In the genomic region with DNA sequence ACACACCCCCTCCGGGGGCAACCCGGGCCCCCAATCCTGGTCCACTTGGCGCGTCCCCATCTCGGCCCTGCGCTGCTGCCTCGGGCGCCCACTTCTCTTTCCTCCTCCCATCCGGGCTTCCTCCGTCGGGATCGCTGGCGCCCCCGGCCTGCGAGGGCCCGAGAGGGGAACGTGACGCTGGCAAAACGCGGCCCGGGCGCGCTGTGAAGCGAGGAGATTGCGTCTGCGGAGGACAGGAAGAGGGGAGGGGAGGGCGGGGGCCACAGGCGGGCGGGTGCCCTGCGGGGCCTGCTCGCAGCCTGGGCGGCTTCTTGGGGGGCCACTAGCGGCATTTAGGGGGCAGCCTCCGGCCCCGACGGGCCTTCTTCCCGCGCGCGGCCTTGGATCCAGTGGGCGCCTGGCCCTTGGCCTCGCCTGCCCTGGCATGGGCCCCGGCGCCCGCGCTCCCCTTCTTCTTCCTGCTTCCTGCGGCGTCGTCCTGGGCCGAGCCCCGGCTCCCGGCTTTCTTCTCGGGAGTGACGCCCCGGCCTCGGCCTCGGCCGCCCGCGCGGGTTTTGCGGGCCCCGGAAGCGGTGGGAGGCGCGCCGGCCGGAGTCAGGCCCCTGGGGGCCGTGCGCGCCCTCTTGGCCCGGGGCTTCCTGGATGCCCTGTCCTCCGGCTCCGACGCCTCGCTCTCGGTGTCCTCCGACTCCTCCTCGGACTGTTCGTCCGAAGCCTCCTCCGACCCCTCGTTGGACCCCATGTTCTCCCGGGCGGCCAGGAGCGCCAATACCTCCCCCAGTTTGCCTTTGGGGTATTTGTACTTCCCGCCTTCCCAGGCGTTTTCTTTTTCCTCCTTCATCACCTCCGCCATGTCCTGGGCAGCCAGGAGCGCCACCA, we compare ENCODE assay signal across 7 cellular contexts.
A peak's percentile ranks its signal among the peaks of the same experiment; 100 is the strongest.
DNase-seq lines count a peak whose midpoint lies in the region; ATAC-seq lines count a peak whose summit lies in the region.

No MANE protein-coding gene starts in this region.

- H3K4me3 ChIP-seq in adipocyte (ENCODE audit: low read length) (peak overlapping the region; percentile 41), iPS-20b (ENCODE audit: low read length) (peak overlapping the region; percentile 61; the same call in 1 of the 2 replicates)

- H3K27me3 ChIP-seq in adipocyte (replicated peaks; ENCODE audit: control insufficient read depth, insufficient read depth, low read length) (no peaks in the 10 kb centered on the region), iPS-20b (ENCODE audit: insufficient read depth, low read length) (peaks cover 72% of the 10 kb centered on the region)

- no peaks in the 10 kb centered on the region for H3K36me3 ChIP-seq in adipocyte (ENCODE audit: control insufficient read depth, insufficient read depth, low read length, severe bottlenecking)
- H3K36me3 ChIP-seq in iPS-20b (ENCODE audit: insufficient read depth, low read depth, low read length) = no peaks in the 10 kb centered on the region

- in situ Hi-C loops in ACHN (cut with HindIII; ENCODE audit: low pct_ligation_motif_present, low pct_unique_long_range_greater_than_20kb, low sequenced_read_pairs) = no loop called here

- peak overlapping the region; percentile 79 for H3K9ac ChIP-seq in adipocyte (ENCODE audit: low read length)
- peak overlapping the region; percentile 32; the same call in 1 of the 2 replicates for H3K9ac ChIP-seq in iPS-20b (ENCODE audit: low read depth, low read length)

- H3K27ac ChIP-seq in iPS-20b (ENCODE audit: low read length) = no peak overlapping the region

- no peaks in the 10 kb centered on the region for H3K9me3 ChIP-seq in adipocyte (ENCODE audit: control insufficient read depth, low read length)
- H3K9me3 ChIP-seq in iPS-20b (ENCODE audit: insufficient read depth, low read depth, low read length) = peaks cover 5% of the 10 kb centered on the region; the same call in 1 of the 2 replicates

- no peak for ATAC-seq in stimulated activated naive CD8-positive, alpha-beta T cell treated with anti-CD3 and anti-CD28 coated beads, Interleukin-15, Interleukin-2, amounts not matched to agents 100 U/mL and 50 U/mL, for 24 hours
- ATAC-seq in GM18909 (IDR thresholded peaks at IDR 0.05; ENCODE audit: poor library complexity, unreplicated experiment) (no peak), HG03280 (IDR thresholded peaks at IDR 0.05; ENCODE audit: unreplicated experiment) (no peak)

- peak; percentile 20 for DNase-seq in T follicular helper cell (ENCODE audit: low read depth)
- no peak for DNase-seq in adipocyte (ENCODE audit: low read depth)
- peak; percentile 39 for DNase-seq in stimulated activated naive CD8-positive, alpha-beta T cell treated with anti-CD3 and anti-CD28 coated beads, Interleukin-15, Interleukin-2, amounts not matched to agents 100 U/mL and 50 U/mL, for 24 hours
- no peak for DNase-seq in ACHN

- H3K4me1 ChIP-seq in adipocyte (ENCODE audit: control insufficient read depth, insufficient read depth, low read length) = peaks cover 29% of the 10 kb centered on the region
- H3K4me1 ChIP-seq in iPS-20b (ENCODE audit: insufficient read depth, low read length) = peaks cover 3% of the 10 kb centered on the region

Comparison
In these comparisons a context has a peak if more than half of its experiments do, and no peak if none do; other contexts are left out.
1. DNase-seq: peak in T follicular helper cell (single experiment) and stimulated activated naive CD8-positive, alpha-beta T cell treated with anti-CD3 and anti-CD28 coated beads, Interleukin-15, Interleukin-2, amounts not matched to agents 100 U/mL and 50 U/mL, for 24 hours (single experiment); none in adipocyte (single experiment) and ACHN (single experiment).